Comparison of ENCODE assay signal across 14 cellular contexts in the genomic region with DNA sequence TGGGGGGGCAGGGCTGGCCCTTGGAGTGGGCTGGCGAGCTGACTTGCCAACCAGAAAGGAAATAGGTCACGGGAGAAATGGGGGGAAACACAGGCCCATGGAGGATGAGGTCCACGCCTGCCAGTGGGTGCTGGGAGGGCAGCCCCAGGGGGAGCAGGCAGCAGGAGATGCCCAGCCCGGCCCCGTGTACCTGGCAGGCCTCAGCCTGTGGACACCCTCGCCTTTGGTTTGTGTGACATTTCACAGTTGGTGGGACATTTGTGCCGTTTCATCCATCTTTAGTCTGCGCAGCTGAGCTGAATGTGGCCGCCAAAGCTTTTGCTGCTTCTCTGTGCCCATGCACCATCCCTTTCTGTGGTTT.
DNase-seq lines count a peak whose midpoint lies in the region; ATAC-seq, FAIRE-seq and TF ChIP-seq lines count a peak whose summit lies in the region.
"Had no signal": no experiment of that assay in that cellular context is flagged by ENCODE, and none has a peak within 500 bp of the region (broad histone marks: within the 10 kb centered on the region; RNA-seq: fewer than 3 reads in every experiment).

No MANE protein-coding gene starts in this region.

- H3K79me1 ChIP-seq in trophoblast cell (ENCODE audit: low read length), result no peaks in the 10 kb centered on the region

- DNase-seq in GM12891 (ENCODE audit: insufficient read length, low spot score), result no peak
- DNase-seq in OCI-LY7 (ENCODE audit: low spot score), result peak; percentile 52
- no peak for DNase-seq in natural killer cell
- no peak for DNase-seq in NCI-H524 treated with DMSO at 0.1 percent for 48 hours (lab: John Stamatoyannopoulos, UW)
- DNase-seq in trophoblast cell, result no peak
- DNase-seq in NK-92 treated with Interleukin-12 subunit alpha and Interleukin-12 subunit beta, amount 100 ng/mL, for 24 hours (lab: John Stamatoyannopoulos, UW), result no peak
- DNase-seq: caudate nucleus, GOT3, NCI-H345, PC-9, T-helper 17 cell had no signal

- no peak overlapping the region for H4K12ac ChIP-seq in trophoblast cell (ENCODE audit: low read depth, low read length)

- H3K9ac ChIP-seq in trophoblast cell (ENCODE audit: low read length), result no peak overlapping the region

- H3K4me1 ChIP-seq in OCI-LY7 (ENCODE audit: insufficient read depth, low read length, poor library complexity, severe bottlenecking), result peaks cover 70% of the 10 kb centered on the region
- no peaks in the 10 kb centered on the region for H3K4me1 ChIP-seq in trophoblast cell (ENCODE audit: control insufficient read depth in 1 of 2, insufficient read depth in 2 of 2, low read length in 2 of 2)
- H3K4me1 ChIP-seq: right atrium auricular region had no signal

- no peaks in the 10 kb centered on the region for H3K27me3 ChIP-seq in trophoblast cell (ENCODE audit: insufficient read depth, low read length)
- H3K27me3 ChIP-seq: right atrium auricular region had no signal

- no peak overlapping the region for H4K91ac ChIP-seq in trophoblast cell (ENCODE audit: low read depth, low read length)

- no peak overlapping the region for H2BK5ac ChIP-seq in trophoblast cell (ENCODE audit: low read depth, low read length, poor library complexity)

- H2AFZ ChIP-seq in OCI-LY7 (ENCODE audit: low read length) (peak overlapping the region; percentile 11; the same call in 1 of the 2 replicates), trophoblast cell (ENCODE audit: insufficient read depth, low read length, poor library complexity) (no peak overlapping the region)
- H2AFZ ChIP-seq: PC-9 had no signal

- H3K36me3 ChIP-seq in OCI-LY7 (ENCODE audit: insufficient read depth, low read length), result peaks cover 43% of the 10 kb centered on the region
- H3K36me3 ChIP-seq in trophoblast cell (ENCODE audit: control insufficient read depth in 1 of 2, insufficient read depth in 2 of 2, low read length in 2 of 2), result peaks cover 3% of the 10 kb centered on the region in 2 experiments
- H3K36me3 ChIP-seq: right atrium auricular region had no signal

- intact Hi-C loops in OCI-LY7 (cut with micrococcal nuclease; ENCODE audit: unreplicated experiment) (loop anchor here (5.0 kb wide), 4 partner anchors 44 to 161 kb away; no protein-coding TSS in a partner anchor), natural killer cell (cut with micrococcal nuclease) (loop anchor here (2.0 to 5.0 kb wide), 2 partner anchors 15 to 44 kb away; no protein-coding TSS in a partner anchor)

- peaks cover 19 to 56% of the 10 kb centered on the region in 2 donors for H3K4me1 Mint-ChIP-seq in natural killer cell

- no peak overlapping the region for H4K8ac ChIP-seq in trophoblast cell (ENCODE audit: low read depth, low read length)

- no peaks in the 10 kb centered on the region for H3K27me3 Mint-ChIP-seq in natural killer cell (ENCODE audit: low read depth in 2 of 2)
- H3K27me3 Mint-ChIP-seq: T-helper 17 cell had no signal

- no peak overlapping the region for H3K18ac ChIP-seq in trophoblast cell (ENCODE audit: low read length)

- H3K79me2 ChIP-seq in OCI-LY7 (ENCODE audit: insufficient read depth, low read depth, low read length) (peaks cover 15% of the 10 kb centered on the region; the same call in 1 of the 2 replicates), trophoblast cell (ENCODE audit: control insufficient read depth, insufficient read depth, low read length, poor library complexity) (no peaks in the 10 kb centered on the region)

- no CpG with 5 or more reads among the region's 9 CpGs for WGBS in trophoblast cell (ENCODE audit: extremely low coverage, insufficient coverage, insufficient read length)

- peak; percentile 58 for FAIRE-seq in GM12891 (lab: Jason Lieb, UNC)

- H2AK5ac ChIP-seq in trophoblast cell (ENCODE audit: low read length), result no peak overlapping the region

- TF ChIP-seq POLR2A in GM12891 (IDR thresholded peaks at IDR 0.05; ENCODE audit: low read depth, low read length), result no peak

- H3K4me2 ChIP-seq in OCI-LY7 (ENCODE audit: low read length), result peak overlapping the region; percentile 87
- no peak overlapping the region for H3K4me2 ChIP-seq in trophoblast cell (ENCODE audit: low read length)
- H3K4me2 ChIP-seq: PC-9 had no signal

- POLR2A ChIA-PET in OCI-LY7 (lab: Charles Lee), result interaction anchor here (1.2 to 2.1 kb wide), 2 partner anchors 25 to 36 kb away, joined by 5 to 9 read pairs; no protein-coding TSS in a partner anchor

- H3K23ac ChIP-seq in trophoblast cell (ENCODE audit: low read length), result no peak overlapping the region

- peak overlapping the region; percentile 89 for H3K27ac Mint-ChIP-seq in natural killer cell
- H3K27ac Mint-ChIP-seq: T-helper 17 cell had no signal

- H3K9me3 Mint-ChIP-seq in natural killer cell, result no peaks in the 10 kb centered on the region

- CTCF ChIA-PET in OCI-LY7 (lab: Charles Lee; ENCODE audit: unreplicated experiment), result no interaction called here

- no peak overlapping the region for H3K4ac ChIP-seq in trophoblast cell (ENCODE audit: low read depth, low read length)

- TF ChIP-seq CTCF in OCI-LY7 (conservative IDR thresholded peaks at IDR 0.05; ENCODE audit: low read length), result no peak
- TF ChIP-seq CTCF in natural killer cell (IDR thresholded peaks at IDR 0.05), result no peak

- H3K27ac ChIP-seq in OCI-LY7 (ENCODE audit: low read depth, low read length, poor library complexity, severe bottlenecking), result peak overlapping the region; percentile 97
- no peak overlapping the region for H3K27ac ChIP-seq in trophoblast cell (ENCODE audit: low read depth, low read length)
- H3K27ac ChIP-seq: PC-9, right atrium auricular region had no signal

- BruUV-seq in OCI-LY7 (replicated peaks; lab: Mats Ljungman, UMichigan), result no TSS peak

- no peak overlapping the region for H2BK120ac ChIP-seq in trophoblast cell (ENCODE audit: insufficient read depth, low read length, poor library complexity)

- H3K9me3 ChIP-seq in OCI-LY7 (ENCODE audit: low read length), result peaks cover 10% of the 10 kb centered on the region
- peaks cover 8% of the 10 kb centered on the region for H3K9me3 ChIP-seq in trophoblast cell (ENCODE audit: insufficient read depth, low read depth, low read length)
- H3K9me3 ChIP-seq: right atrium auricular region had no signal

- peak overlapping the region; percentile 52 for H3K4me3 Mint-ChIP-seq in natural killer cell
- H3K4me3 Mint-ChIP-seq: T-helper 17 cell had no signal

- H3K9me2 ChIP-seq in OCI-LY7 (ENCODE audit: insufficient read depth, low read length), result no peaks in the 10 kb centered on the region

- peak; percentile 16 for ATAC-seq in GM21717 (IDR thresholded peaks at IDR 0.05; ENCODE audit: unreplicated experiment)
- peak in 2 of 3 donors; percentile 24 to 29 for ATAC-seq in natural killer cell
- ATAC-seq in GM21390 (IDR thresholded peaks at IDR 0.05; ENCODE audit: unreplicated experiment), result no peak

- H3K36me3 Mint-ChIP-seq in natural killer cell, result no peaks in the 10 kb centered on the region

- H2BK12ac ChIP-seq in trophoblast cell (ENCODE audit: low read length), result no peak overlapping the region

- H3K4me3 ChIP-seq in OCI-LY7 (ENCODE audit: low read depth, low read length, poor library complexity, severe bottlenecking), result peak overlapping the region; percentile 57
- no peak overlapping the region for H3K4me3 ChIP-seq in trophoblast cell (ENCODE audit: low read depth, low read length)
- H3K4me3 ChIP-seq: PC-9, right atrium auricular region had no signal

- no peak overlapping the region for H3K14ac ChIP-seq in trophoblast cell (ENCODE audit: low read length)

- H4K20me1 ChIP-seq in OCI-LY7 (ENCODE audit: insufficient read depth, low read length), result no peaks in the 10 kb centered on the region

TF ChIP-seq in GM12891, 5 proteins besides CTCF, POLR2A, EP300 and RAD21:
- TF ChIP-seq TAF1 (IDR thresholded peaks at IDR 0.05; ENCODE audit: low read depth, low read length) (0 out of 2 replicates have a peak, but pooled peaks have one; percentile 18), POU2F2 (IDR thresholded peaks at IDR 0.05; ENCODE audit: low read depth, low read length) (no peak), PAX5 (IDR thresholded peaks at IDR 0.05; ENCODE audit: insufficient read depth, low read length, severe bottlenecking) (no peak), SPI1 (IDR thresholded peaks at IDR 0.05; ENCODE audit: low read depth, low read length) (no peak), POLR2AphosphoS5 (IDR thresholded peaks at IDR 0.05; ENCODE audit: low read depth, low read length) (no peak)
